In genomic region chr18:66557091-66557490, GRCh38 we compare ENCODE assay signal across 8 cellular contexts. TPM values are rescaled to one million over a fixed set of nuclear protein-coding genes. Genes with fewer than 3 reads are reported as not detected.
"Had no signal": no experiment of that assay in that cellular context is flagged by ENCODE, and none has a peak within 500 bp of the region (broad histone marks: within the 10 kb centered on the region; RNA-seq: fewer than 3 reads in every experiment).

No MANE protein-coding gene starts in this region.

- H3K9me3 Mint-ChIP-seq: GM23338, H9 had no signal

- H3K4me2 ChIP-seq: GM23338 had no signal

- H3K4me3 Mint-ChIP-seq: GM23338, H9 had no signal

- H3K4me3 ChIP-seq: GM23338, K562 had no signal

- ATAC-seq: GM23338, K562 had no signal

- H3K4me1 Mint-ChIP-seq: GM23338 had no signal

- DNase-seq: H9, HCEC 1CT, IMR-90, KG1 had no signal

- H2AFZ ChIP-seq: GM23338 had no signal

RNA-seq across cellular contexts. Expression of gene CDH19, which starts 46.8 kb away (rescaled TPM):
- total RNA-seq: H1, H9, HT-29, IMR-90, K562 had no signal
- polyA plus RNA-seq: H1, IMR-90, K562 had no signal
